Comparison of ENCODE assay signal across 34 cellular contexts in genomic region chr12:1157046-1157445, GRCh38.
"Had no signal": no experiment of that assay in that cellular context is flagged by ENCODE, and none has a peak within 500 bp of the region (broad histone marks: within the 10 kb centered on the region; RNA-seq: fewer than 3 reads in every experiment).

No MANE protein-coding gene starts in this region.

- DNase-seq: Karpas-422, Kasumi-1, MG63, MM.1S, MV-4-11, NCI-H1048, NCI-H1092, NCI-H1092 treated with DMSO at 0.1 percent for 48 hours, NCI-H1105, NCI-H1105 treated with DMSO at 0.1 percent for 48 hours, NCI-H1417, NCI-H1417 treated with DMSO at 0.1 percent for 48 hours, NCI-H1436, NCI-H1436 treated with DMSO at 0.1 percent for 48 hours, NCI-H146, NCI-H1694, NCI-H1694 treated with DMSO at 0.1 percent for 48 hours, NCI-H187, NCI-H187 treated with DMSO at 0.1 percent for 48 hours, NCI-H1930, NCI-H2029, NCI-H2029 treated with DMSO at 0.1 percent for 48 hours, NCI-H2081, NCI-H2081 treated with DMSO at 0.1 percent for 48 hours, NCI-H2107, NCI-H2171, NCI-H2171 treated with DMSO at 0.1 percent for 48 hours, NCI-H2227 treated with DMSO at 0.1 percent for 48 hours, NCI-H226, NCI-H345, NCI-H446, NCI-H446 treated with DMSO at 0.1 percent for 48 hours, NCI-H510A treated with DMSO at 0.1 percent for 48 hours had no signal

- H3K27me3 ChIP-seq: MG63 had no signal

- H3K4me3 ChIP-seq: MG63 had no signal

- H3K4me2 ChIP-seq: KMS-11 had no signal

- H3K9ac ChIP-seq: KMS-11 had no signal

- H3K27ac ChIP-seq: KMS-11 had no signal
